9 cellular contexts compared by ENCODE assay signal in the genomic region with DNA sequence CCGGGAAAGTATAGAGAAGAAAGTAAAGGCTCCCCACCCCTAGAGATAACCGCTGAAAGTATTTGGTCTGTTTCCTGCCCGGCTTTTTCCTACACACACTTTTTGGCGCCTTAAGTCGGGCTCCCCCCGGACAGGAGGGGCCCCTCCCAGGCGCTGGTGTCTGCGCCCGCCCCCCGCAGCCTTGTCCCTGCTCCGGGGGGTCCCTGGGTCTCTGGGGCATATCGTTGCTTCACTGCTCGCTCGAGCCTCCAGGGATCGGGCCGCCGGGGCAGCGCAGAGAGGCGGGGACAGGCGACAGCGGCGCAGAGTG. TPM values are rescaled to one million over a fixed set of nuclear protein-coding genes. Genes with fewer than 3 reads are reported as not detected.
A peak's percentile ranks its signal among the peaks of the same experiment; 100 is the strongest.
DNase-seq lines count a peak whose midpoint lies in the region; ATAC-seq, FAIRE-seq and TF ChIP-seq lines count a peak whose summit lies in the region.
"Had no signal": no experiment of that assay in that cellular context is flagged by ENCODE, and none has a peak within 500 bp of the region (broad histone marks: within the 10 kb centered on the region; RNA-seq: fewer than 3 reads in every experiment).

No MANE protein-coding gene starts in this region.

- peak overlapping the region; percentile 74 for H3K9ac ChIP-seq in HepG2 (ENCODE audit: insufficient read depth, low read depth, low read length)

- peaks cover 65% of the 10 kb centered on the region for H3K4me1 ChIP-seq in HepG2 (ENCODE audit: insufficient read depth, low read length)

- in situ Hi-C loops in HepG2 (cut with HindIII; ENCODE audit: extremely low pct_ligation_motif_present, low pct_unique_long_range_greater_than_20kb): no loop called here

- 0% methylated on average over 4 of the region's 22 CpGs for WGBS in HepG2 (ENCODE audit: low lambda C conversion rate)

- peak overlapping the region; percentile 78 for H3K4me3 Mint-ChIP-seq in activated naive CD4-positive, alpha-beta T cell treated with anti-CD3 and anti-CD28 coated beads, Interleukin-2, amount 10 ng/mL, durations not matched to agents 7 days and 5 days
- peak overlapping the region; percentile 64 for H3K4me3 Mint-ChIP-seq in activated T-helper 17 cell treated with anti-CD3 and anti-CD28 coated beads, Interleukin-2, amount 50 U/mL, for 72 hours
- H3K4me3 Mint-ChIP-seq in type B pancreatic cell: peak overlapping the region; percentile 77

- no peaks in the 10 kb centered on the region for H3K27me3 ChIP-seq in HepG2 (ENCODE audit: control insufficient read depth in 1 of 2, insufficient read depth in 2 of 2, low read length in 2 of 2)

- H3K4me1 Mint-ChIP-seq in activated naive CD4-positive, alpha-beta T cell treated with anti-CD3 and anti-CD28 coated beads, Interleukin-2, amount 10 ng/mL, durations not matched to agents 7 days and 5 days: peaks cover 44% of the 10 kb centered on the region
- H3K4me1 Mint-ChIP-seq in activated T-helper 17 cell treated with anti-CD3 and anti-CD28 coated beads, Interleukin-2, amount 50 U/mL, for 72 hours: peaks cover 6% of the 10 kb centered on the region
- H3K4me1 Mint-ChIP-seq in type B pancreatic cell (ENCODE audit: unreplicated experiment): peaks cover 10% of the 10 kb centered on the region

- H3K36me3 ChIP-seq in HepG2 (replicated peaks in 1 of 2; ENCODE audit: control insufficient read depth in 1 of 2, insufficient read depth in 2 of 2, low read length in 2 of 2): peaks cover 6 to 18% of the 10 kb centered on the region in 2 experiments; a peak in 4 of 5 replicates

- H3K79me2 ChIP-seq in HepG2 (ENCODE audit: insufficient read depth, low read length): peaks cover 2% of the 10 kb centered on the region

- peak overlapping the region; percentile 91 for H3K4me2 ChIP-seq in HepG2 (ENCODE audit: low read depth, low read length)

- H2AFZ ChIP-seq in HepG2 (ENCODE audit: low read length): no peak overlapping the region

- intact Hi-C loops in HepG2 (cut with micrococcal nuclease; ENCODE audit: unreplicated experiment): no loop called here

- H3K36me3 Mint-ChIP-seq in activated naive CD4-positive, alpha-beta T cell treated with anti-CD3 and anti-CD28 coated beads, Interleukin-2, amount 10 ng/mL, durations not matched to agents 7 days and 5 days: peaks cover 13% of the 10 kb centered on the region
- H3K36me3 Mint-ChIP-seq in activated T-helper 17 cell treated with anti-CD3 and anti-CD28 coated beads, Interleukin-2, amount 50 U/mL, for 72 hours (ENCODE audit: low read depth): peaks cover 16% of the 10 kb centered on the region
- no peaks in the 10 kb centered on the region for H3K36me3 Mint-ChIP-seq in type B pancreatic cell

- no peak for ATAC-seq in activated T-helper 17 cell treated with anti-CD3 and anti-CD28 coated beads, Interleukin-2, amount 50 U/mL, for 72 hours (replicated peaks)
- peak; percentile 15 for ATAC-seq in HepG2

- BruUV-seq in HepG2 (replicated peaks; lab: Mats Ljungman, UMichigan): no TSS peak

- TF ChIP-seq RAD21 in HepG2 (CRISPR knock-in tag; IDR thresholded peaks at IDR 0.05): no peak

- H3K27ac Mint-ChIP-seq in activated naive CD4-positive, alpha-beta T cell treated with anti-CD3 and anti-CD28 coated beads, Interleukin-2, amount 10 ng/mL, durations not matched to agents 7 days and 5 days: peak overlapping the region; percentile 76
- H3K27ac Mint-ChIP-seq in activated T-helper 17 cell treated with anti-CD3 and anti-CD28 coated beads, Interleukin-2, amount 50 U/mL, for 72 hours: no peak overlapping the region
- peak overlapping the region; percentile 79 for H3K27ac Mint-ChIP-seq in type B pancreatic cell

- no peaks in the 10 kb centered on the region for H3K9me3 Mint-ChIP-seq in activated naive CD4-positive, alpha-beta T cell treated with anti-CD3 and anti-CD28 coated beads, Interleukin-2, amount 10 ng/mL, durations not matched to agents 7 days and 5 days
- no peaks in the 10 kb centered on the region for H3K9me3 Mint-ChIP-seq in activated T-helper 17 cell treated with anti-CD3 and anti-CD28 coated beads, Interleukin-2, amount 50 U/mL, for 72 hours
- H3K9me3 Mint-ChIP-seq in type B pancreatic cell: no peaks in the 10 kb centered on the region

- peaks cover 1% of the 10 kb centered on the region; the same call in 1 of the 2 replicates for H4K20me1 ChIP-seq in HepG2 (ENCODE audit: insufficient read depth, low read length)

- peak overlapping the region; percentile 69 to 83 (median 80) for H3K4me3 ChIP-seq in HepG2 (replicated peaks in 1 of 3; ENCODE audit: insufficient read depth in 1 of 3, low read depth in 2 of 3, low read length in 3 of 3)

- CTCF ChIA-PET in activated naive CD4-positive, alpha-beta T cell treated with anti-CD3 and anti-CD28 coated beads, Interleukin-2, amount 10 ng/mL, durations not matched to agents 7 days and 5 days (lab: Charles Lee): no interaction called here
- CTCF ChIA-PET in HepG2 (lab: Yijun Ruan, JAX; ENCODE audit: low intra/inter-chr PET ratio, low total read pairs): no interaction called here

- no peak for DNase-seq in activated naive CD4-positive, alpha-beta T cell treated with anti-CD3 and anti-CD28 coated beads, Interleukin-2, amount 10 ng/mL, durations not matched to agents 7 days and 5 days
- DNase-seq in activated naive CD4-positive, alpha-beta T cell (lab: John Stamatoyannopoulos, UW): no peak
- no peak for DNase-seq in HepG2 (ENCODE audit: low spot score)
- no peak for DNase-seq in type B pancreatic cell (ENCODE audit: extremely low spot score, unreplicated experiment)
- no peak for DNase-seq in NCI-H187 treated with DMSO at 0.1 percent for 48 hours (lab: John Stamatoyannopoulos, UW)
- no peak for DNase-seq in iPS-NIHi7 (ENCODE audit: extremely low spot score)
- DNase-seq in NCI-H1694 treated with DMSO at 0.1 percent for 48 hours (lab: John Stamatoyannopoulos, UW): no peak

- POLR2A ChIA-PET in HepG2 (lab: Yijun Ruan, JAX): interaction anchor here (1.8 to 16.1 kb wide), 4 partner anchors 8 to 28 kb away, joined by 4 to 264 read pairs (median 75); a partner anchor contains a TSS

- H3K27me3 Mint-ChIP-seq in activated naive CD4-positive, alpha-beta T cell treated with anti-CD3 and anti-CD28 coated beads, Interleukin-2, amount 10 ng/mL, durations not matched to agents 7 days and 5 days: peaks cover 45% of the 10 kb centered on the region
- H3K27me3 Mint-ChIP-seq in activated T-helper 17 cell treated with anti-CD3 and anti-CD28 coated beads, Interleukin-2, amount 50 U/mL, for 72 hours: peaks cover 7% of the 10 kb centered on the region
- H3K27me3 Mint-ChIP-seq in type B pancreatic cell: peaks cover 40% of the 10 kb centered on the region

- no peak for TF ChIP-seq EP300 in HepG2 (IDR thresholded peaks at IDR 0.05; ENCODE audit: low read depth in 2 of 2, low read length in 2 of 2)
- TF ChIP-seq EP300 in HepG2 (CRISPR knock-in tag; IDR thresholded peaks at IDR 0.05; ENCODE audit: borderline replicate concordance): no peak

- no peaks in the 10 kb centered on the region for H3K9me3 ChIP-seq in HepG2 (ENCODE audit: low read length)

- TF ChIP-seq POLR2A in HepG2 (IDR thresholded peaks at IDR 0.05; ENCODE audit: insufficient read depth in 1 of 2, low read depth in 2 of 2, low read length in 2 of 2): no peak

- TF ChIP-seq CTCF in HepG2 (CRISPR knock-in tag; IDR thresholded peaks at IDR 0.05) (no peak), type B pancreatic cell (conservative IDR thresholded peaks at IDR 0.05) (no peak)

- H3K27ac ChIP-seq in HepG2 (ENCODE audit: extremely low read length, insufficient read depth, low read length): peak overlapping the region; percentile 77

- FAIRE-seq in HepG2 (lab: Jason Lieb, UNC): no peak
- FAIRE-seq: D721Med had no signal

RNA-seq across cellular contexts. Expression of a gene that starts 0.9 kb away (rescaled TPM):
- 1 to 10 TPM; 1.4 to 1.9 TPM for total RNA-seq in activated T-helper 17 cell treated with anti-CD3 and anti-CD28 coated beads, Interleukin-2, amount 50 U/mL, for 72 hours
- total RNA-seq in HepG2 (2016; rRNA removed; fragmentation: Illumina TruSeq; extraction: Trizol) (8.9 and 14.9 TPM in 2 replicates), type B pancreatic cell (ENCODE audit: low replicate concordance) (10.3 and 19.3 TPM in 2 replicates)
- total RNA-seq in HepG2 (2016; cell fraction: cytosol; rRNA removed; fragmentation: Illumina TruSeq; extraction: Trizol; ENCODE audit: low read depth): 5.5 and 5.9 TPM in 2 replicates
- total RNA-seq in HepG2 (2016; cell fraction: insoluble cytoplasmic fraction; rRNA removed; fragmentation: Illumina TruSeq; extraction: Trizol): 8.5 and 12.6 TPM in 2 replicates
- total RNA-seq in HepG2 (2016; cell fraction: membrane; rRNA removed; fragmentation: Illumina TruSeq; extraction: Trizol): 6.6 and 10.0 TPM in 2 replicates
- 10.8 and 16.7 TPM in 2 replicates for total RNA-seq in HepG2 (2016; cell fraction: nucleus; rRNA removed; fragmentation: Illumina TruSeq; extraction: Trizol)
- 21.0 and 27.7 TPM in 2 replicates for polyA plus RNA-seq in HepG2 (2011; rRNA removed)
- 9.8 and 16.5 TPM in 2 replicates for polyA plus RNA-seq in HepG2 (2011; cell fraction: cytosol; rRNA removed)
- polyA plus RNA-seq in HepG2 (2011; cell fraction: nucleus; rRNA removed): 278 and 343 TPM in 2 replicates
- 10.5 and 14.8 TPM in 2 replicates for polyA plus RNA-seq in HepG2 (2012)
- polyA plus RNA-seq in HepG2 (2016; cell fraction: cytosol; fragmentation: Illumina TruSeq; extraction: Trizol; ENCODE audit: low read depth): 8.3 and 10.9 TPM in 2 replicates
- 14.8 and 17.4 TPM in 2 replicates for polyA plus RNA-seq in HepG2 (2016; cell fraction: insoluble cytoplasmic fraction; fragmentation: Illumina TruSeq; extraction: Trizol; ENCODE audit: low read depth)
- polyA plus RNA-seq in HepG2 (2016; cell fraction: membrane; fragmentation: Illumina TruSeq; extraction: Trizol; ENCODE audit: low read depth): 11.2 and 14.5 TPM in 2 replicates
- polyA plus RNA-seq in HepG2 (2016; cell fraction: nucleus; fragmentation: Illumina TruSeq; extraction: Trizol; ENCODE audit: insufficient read depth, low read depth): 48.6 and 55.2 TPM in 2 replicates
- 3.4 and 13.9 TPM in 2 replicates for polyA minus RNA-seq in HepG2 (2011; rRNA and poly(A)+ RNA removed; ENCODE audit: low replicate concordance)
- polyA minus RNA-seq in HepG2 (2011; cell fraction: cytosol; rRNA and poly(A)+ RNA removed): 7.5 and 8.4 TPM in 2 replicates
- 22.7 and 23.2 TPM in 2 replicates for polyA minus RNA-seq in HepG2 (2011; cell fraction: nucleus; rRNA and poly(A)+ RNA removed)

RNA-seq across cellular contexts. Expression of a gene that starts 6.0 kb away (rescaled TPM):
- total RNA-seq in activated T-helper 17 cell treated with anti-CD3 and anti-CD28 coated beads, Interleukin-2, amount 50 U/mL, for 72 hours: 10 to 100 TPM; 61.5 to 74.6 TPM
- total RNA-seq in HepG2 (2016; rRNA removed; fragmentation: Illumina TruSeq; extraction: Trizol) (54.0 and 125 TPM in 2 replicates), type B pancreatic cell (ENCODE audit: low replicate concordance) (126 and 128 TPM in 2 replicates)
- total RNA-seq in HepG2 (2016; cell fraction: cytosol; rRNA removed; fragmentation: Illumina TruSeq; extraction: Trizol; ENCODE audit: low read depth): 31.5 and 37.4 TPM in 2 replicates
- 60.0 and 126 TPM in 2 replicates for total RNA-seq in HepG2 (2016; cell fraction: insoluble cytoplasmic fraction; rRNA removed; fragmentation: Illumina TruSeq; extraction: Trizol)
- total RNA-seq in HepG2 (2016; cell fraction: membrane; rRNA removed; fragmentation: Illumina TruSeq; extraction: Trizol): 34.7 and 43.1 TPM in 2 replicates
- total RNA-seq in HepG2 (2016; cell fraction: nucleus; rRNA removed; fragmentation: Illumina TruSeq; extraction: Trizol): 93.4 and 110 TPM in 2 replicates
- 197 and 287 TPM in 2 replicates for polyA plus RNA-seq in HepG2 (2011; rRNA removed)
- polyA plus RNA-seq in HepG2 (2011; cell fraction: cytosol; rRNA removed): 200 and 252 TPM in 2 replicates
- polyA plus RNA-seq in HepG2 (2011; cell fraction: nucleus; rRNA removed): 375 and 396 TPM in 2 replicates
- 93.8 and 141 TPM in 2 replicates for polyA plus RNA-seq in HepG2 (2012)
- polyA plus RNA-seq in HepG2 (2016; cell fraction: cytosol; fragmentation: Illumina TruSeq; extraction: Trizol; ENCODE audit: low read depth): 36.4 and 45.9 TPM in 2 replicates
- 54.8 and 63.7 TPM in 2 replicates for polyA plus RNA-seq in HepG2 (2016; cell fraction: insoluble cytoplasmic fraction; fragmentation: Illumina TruSeq; extraction: Trizol; ENCODE audit: low read depth)
- 41.9 and 45.5 TPM in 2 replicates for polyA plus RNA-seq in HepG2 (2016; cell fraction: membrane; fragmentation: Illumina TruSeq; extraction: Trizol; ENCODE audit: low read depth)
- polyA plus RNA-seq in HepG2 (2016; cell fraction: nucleus; fragmentation: Illumina TruSeq; extraction: Trizol; ENCODE audit: insufficient read depth, low read depth): 208 and 218 TPM in 2 replicates
- 312 and 492 TPM in 2 replicates for polyA minus RNA-seq in HepG2 (2011; rRNA and poly(A)+ RNA removed; ENCODE audit: low replicate concordance)
- 90.0 and 90.8 TPM in 2 replicates for polyA minus RNA-seq in HepG2 (2011; cell fraction: cytosol; rRNA and poly(A)+ RNA removed)
- polyA minus RNA-seq in HepG2 (2011; cell fraction: nucleus; rRNA and poly(A)+ RNA removed): 60.9 and 80.8 TPM in 2 replicates

RNA-seq across cellular contexts. Expression of a gene that starts 8.1 kb away (rescaled TPM):
- 10 to 100 TPM; 36.8 to 39.3 TPM for total RNA-seq in activated T-helper 17 cell treated with anti-CD3 and anti-CD28 coated beads, Interleukin-2, amount 50 U/mL, for 72 hours
- total RNA-seq in HepG2 (2016; rRNA removed; fragmentation: Illumina TruSeq; extraction: Trizol) (4.8 and 10.5 TPM in 2 replicates), type B pancreatic cell (ENCODE audit: low replicate concordance) (47.8 and 55.6 TPM in 2 replicates)
- total RNA-seq in HepG2 (2016; cell fraction: cytosol; rRNA removed; fragmentation: Illumina TruSeq; extraction: Trizol; ENCODE audit: low read depth): 3.8 and 4.1 TPM in 2 replicates
- 4.0 and 11.4 TPM in 2 replicates for total RNA-seq in HepG2 (2016; cell fraction: insoluble cytoplasmic fraction; rRNA removed; fragmentation: Illumina TruSeq; extraction: Trizol)
- 4.4 and 5.4 TPM in 2 replicates for total RNA-seq in HepG2 (2016; cell fraction: membrane; rRNA removed; fragmentation: Illumina TruSeq; extraction: Trizol)
- 17.2 and 23.5 TPM in 2 replicates for total RNA-seq in HepG2 (2016; cell fraction: nucleus; rRNA removed; fragmentation: Illumina TruSeq; extraction: Trizol)
- polyA plus RNA-seq in HepG2 (2011; rRNA removed): 43.2 and 58.1 TPM in 2 replicates
- 7.3 and 12.8 TPM in 2 replicates for polyA plus RNA-seq in HepG2 (2011; cell fraction: cytosol; rRNA removed)
- polyA plus RNA-seq in HepG2 (2011; cell fraction: nucleus; rRNA removed): 830 and 954 TPM in 2 replicates
- 70.1 and 82.8 TPM in 2 replicates for polyA plus RNA-seq in HepG2 (2012)
- polyA plus RNA-seq in HepG2 (2016; cell fraction: cytosol; fragmentation: Illumina TruSeq; extraction: Trizol; ENCODE audit: low read depth): 4.8 and 6.6 TPM in 2 replicates
- polyA plus RNA-seq in HepG2 (2016; cell fraction: insoluble cytoplasmic fraction; fragmentation: Illumina TruSeq; extraction: Trizol; ENCODE audit: low read depth): 14.6 and 20.2 TPM in 2 replicates
- polyA plus RNA-seq in HepG2 (2016; cell fraction: membrane; fragmentation: Illumina TruSeq; extraction: Trizol; ENCODE audit: low read depth): 7.5 and 10.2 TPM in 2 replicates
- polyA plus RNA-seq in HepG2 (2016; cell fraction: nucleus; fragmentation: Illumina TruSeq; extraction: Trizol; ENCODE audit: insufficient read depth, low read depth): 77.9 and 79.1 TPM in 2 replicates
- polyA minus RNA-seq in HepG2 (2011; rRNA and poly(A)+ RNA removed; ENCODE audit: low replicate concordance): 60.4 and 150 TPM in 2 replicates
- polyA minus RNA-seq in HepG2 (2011; cell fraction: cytosol; rRNA and poly(A)+ RNA removed): 24.0 and 31.5 TPM in 2 replicates
- polyA minus RNA-seq in HepG2 (2011; cell fraction: nucleus; rRNA and poly(A)+ RNA removed): 135 and 151 TPM in 2 replicates

RNA-seq across cellular contexts. Expression of a gene that starts 15.5 kb away (rescaled TPM):
- total RNA-seq in activated T-helper 17 cell treated with anti-CD3 and anti-CD28 coated beads, Interleukin-2, amount 50 U/mL, for 72 hours: 100 to 1,000 TPM in 1 of 2 donors, 10 to 100 TPM in 1; 41.2 to 106 TPM
- total RNA-seq in HepG2 (2016; rRNA removed; fragmentation: Illumina TruSeq; extraction: Trizol) (114 and 146 TPM in 2 replicates), type B pancreatic cell (ENCODE audit: low replicate concordance) (106 and 134 TPM in 2 replicates)
- 37.0 and 48.5 TPM in 2 replicates for total RNA-seq in HepG2 (2016; cell fraction: cytosol; rRNA removed; fragmentation: Illumina TruSeq; extraction: Trizol; ENCODE audit: low read depth)
- total RNA-seq in HepG2 (2016; cell fraction: insoluble cytoplasmic fraction; rRNA removed; fragmentation: Illumina TruSeq; extraction: Trizol): 113 and 136 TPM in 2 replicates
- total RNA-seq in HepG2 (2016; cell fraction: membrane; rRNA removed; fragmentation: Illumina TruSeq; extraction: Trizol): 68.6 and 79.8 TPM in 2 replicates
- 34.9 and 39.5 TPM in 2 replicates for total RNA-seq in HepG2 (2016; cell fraction: nucleus; rRNA removed; fragmentation: Illumina TruSeq; extraction: Trizol)
- polyA plus RNA-seq in HepG2 (2011; rRNA removed): 104 and 115 TPM in 2 replicates
- polyA plus RNA-seq in HepG2 (2011; cell fraction: cytosol; rRNA removed): 35.1 and 78.0 TPM in 2 replicates
- polyA plus RNA-seq in HepG2 (2011; cell fraction: nucleus; rRNA removed): 44.7 and 47.4 TPM in 2 replicates
- polyA plus RNA-seq in HepG2 (2012): 57.4 and 93.8 TPM in 2 replicates
- 58.6 and 89.5 TPM in 2 replicates for polyA plus RNA-seq in HepG2 (2016; cell fraction: cytosol; fragmentation: Illumina TruSeq; extraction: Trizol; ENCODE audit: low read depth)
- polyA plus RNA-seq in HepG2 (2016; cell fraction: insoluble cytoplasmic fraction; fragmentation: Illumina TruSeq; extraction: Trizol; ENCODE audit: low read depth): 221 and 225 TPM in 2 replicates
- 90.2 and 102 TPM in 2 replicates for polyA plus RNA-seq in HepG2 (2016; cell fraction: membrane; fragmentation: Illumina TruSeq; extraction: Trizol; ENCODE audit: low read depth)
- 84.0 and 90.2 TPM in 2 replicates for polyA plus RNA-seq in HepG2 (2016; cell fraction: nucleus; fragmentation: Illumina TruSeq; extraction: Trizol; ENCODE audit: insufficient read depth, low read depth)
- polyA minus RNA-seq in HepG2 (2011; rRNA and poly(A)+ RNA removed; ENCODE audit: low replicate concordance): 129 and 143 TPM in 2 replicates
- 35.6 and 37.0 TPM in 2 replicates for polyA minus RNA-seq in HepG2 (2011; cell fraction: cytosol; rRNA and poly(A)+ RNA removed)
- polyA minus RNA-seq in HepG2 (2011; cell fraction: nucleus; rRNA and poly(A)+ RNA removed): 27.3 and 33.1 TPM in 2 replicates

RNA-seq across cellular contexts. Expression of a gene that starts 15.9 kb away (rescaled TPM):
- total RNA-seq in activated T-helper 17 cell treated with anti-CD3 and anti-CD28 coated beads, Interleukin-2, amount 50 U/mL, for 72 hours: 10 to 100 TPM in 1 of 2 donors, 1 to 10 TPM in 1; 6.0 to 11.2 TPM
- 13.2 and 31.7 TPM in 2 replicates for total RNA-seq in HepG2 (2016; rRNA removed; fragmentation: Illumina TruSeq; extraction: Trizol)
- 8.9 and 10.0 TPM in 2 replicates for total RNA-seq in HepG2 (2016; cell fraction: cytosol; rRNA removed; fragmentation: Illumina TruSeq; extraction: Trizol; ENCODE audit: low read depth)
- total RNA-seq in HepG2 (2016; cell fraction: insoluble cytoplasmic fraction; rRNA removed; fragmentation: Illumina TruSeq; extraction: Trizol): 12.0 and 31.8 TPM in 2 replicates
- total RNA-seq in HepG2 (2016; cell fraction: membrane; rRNA removed; fragmentation: Illumina TruSeq; extraction: Trizol): 11.0 and 13.5 TPM in 2 replicates
- 26.1 and 32.6 TPM in 2 replicates for total RNA-seq in HepG2 (2016; cell fraction: nucleus; rRNA removed; fragmentation: Illumina TruSeq; extraction: Trizol)
- 68.3 and 88.5 TPM in 2 replicates for polyA plus RNA-seq in HepG2 (2011; rRNA removed)
- polyA plus RNA-seq in HepG2 (2011; cell fraction: cytosol; rRNA removed): 60.2 and 113 TPM in 2 replicates
- 232 and 327 TPM in 2 replicates for polyA plus RNA-seq in HepG2 (2011; cell fraction: nucleus; rRNA removed)
- 22.7 and 28.5 TPM in 2 replicates for polyA plus RNA-seq in HepG2 (2012)
- polyA plus RNA-seq in HepG2 (2016; cell fraction: cytosol; fragmentation: Illumina TruSeq; extraction: Trizol; ENCODE audit: low read depth): 10.4 TPM in 2 replicates
- 11.8 and 12.7 TPM in 2 replicates for polyA plus RNA-seq in HepG2 (2016; cell fraction: insoluble cytoplasmic fraction; fragmentation: Illumina TruSeq; extraction: Trizol; ENCODE audit: low read depth)
- 8.5 and 12.0 TPM in 2 replicates for polyA plus RNA-seq in HepG2 (2016; cell fraction: membrane; fragmentation: Illumina TruSeq; extraction: Trizol; ENCODE audit: low read depth)
- polyA plus RNA-seq in HepG2 (2016; cell fraction: nucleus; fragmentation: Illumina TruSeq; extraction: Trizol; ENCODE audit: insufficient read depth, low read depth): 59.4 and 62.8 TPM in 2 replicates
- polyA minus RNA-seq in HepG2 (2011; rRNA and poly(A)+ RNA removed; ENCODE audit: low replicate concordance): 59.6 and 124 TPM in 2 replicates
- polyA minus RNA-seq in HepG2 (2011; cell fraction: cytosol; rRNA and poly(A)+ RNA removed): 24.9 and 25.9 TPM in 2 replicates
- 16.4 and 16.9 TPM in 2 replicates for polyA minus RNA-seq in HepG2 (2011; cell fraction: nucleus; rRNA and poly(A)+ RNA removed)
- 12.8 and 43.2 TPM in 2 replicates for total RNA-seq in type B pancreatic cell (ENCODE audit: low replicate concordance)
